1 cellular context compared by ENCODE assay signal in the genomic region with DNA sequence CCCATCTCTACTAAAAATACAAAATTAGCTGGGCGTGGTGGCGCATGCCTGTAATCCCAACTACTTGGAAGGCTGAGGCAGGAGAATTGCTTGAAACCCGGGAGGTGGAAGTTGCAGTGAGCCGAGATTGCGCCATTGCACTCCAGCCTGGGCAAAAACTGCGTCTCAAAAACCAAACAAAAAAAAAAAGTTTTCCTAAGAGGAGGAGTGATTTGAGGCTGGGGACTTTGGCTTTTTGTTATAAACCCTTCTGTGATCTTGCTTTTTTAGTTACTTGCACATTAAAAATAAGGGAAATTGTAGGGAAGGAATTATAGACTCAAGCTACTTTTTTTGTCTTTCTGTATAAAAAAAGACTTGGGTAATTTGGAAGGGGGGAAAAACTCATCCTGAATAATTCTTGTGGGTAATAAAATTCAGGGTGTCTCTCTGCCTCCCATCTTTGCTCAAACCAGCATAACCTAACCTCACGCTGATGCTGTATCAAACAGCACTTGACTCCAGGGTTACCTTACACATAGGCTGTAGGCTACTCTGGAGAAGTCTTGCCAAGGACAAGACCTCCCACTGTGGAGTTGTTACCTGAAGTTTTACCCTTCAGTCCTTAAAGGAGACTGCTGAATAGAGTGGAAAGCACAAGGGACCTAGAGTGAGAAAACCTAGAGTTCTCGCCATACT.
TF ChIP-seq lines count a peak whose summit lies in the region.

No MANE protein-coding gene starts in this region.

TF ChIP-seq in GM23338, 12 proteins besides CTCF, POLR2A, EP300 and RAD21 (continued from another document):
- TF ChIP-seq ZNF462 (CRISPR knock-in tag; IDR thresholded peaks at IDR 0.05) (no peak), STAT1 (IDR thresholded peaks at IDR 0.05; ENCODE audit: unreplicated experiment) (no peak), CREB1 (CRISPR knock-in tag; IDR thresholded peaks at IDR 0.05; ENCODE audit: low read depth) (no peak), EZH2phosphoT487 (IDR thresholded peaks at IDR 0.05; ENCODE audit: unreplicated experiment) (no peak), REST (IDR thresholded peaks at IDR 0.05; ENCODE audit: unreplicated experiment) (no peak), ZNF331 (CRISPR knock-in tag; IDR thresholded peaks at IDR 0.05; ENCODE audit: low read depth) (no peak), ETS1 (IDR thresholded peaks at IDR 0.05) (no peak), EZH2 (IDR thresholded peaks at IDR 0.05; ENCODE audit: low read depth, unreplicated experiment) (no peak)
